Comparison of ENCODE assay signal across 15 cellular contexts in the genomic region with DNA sequence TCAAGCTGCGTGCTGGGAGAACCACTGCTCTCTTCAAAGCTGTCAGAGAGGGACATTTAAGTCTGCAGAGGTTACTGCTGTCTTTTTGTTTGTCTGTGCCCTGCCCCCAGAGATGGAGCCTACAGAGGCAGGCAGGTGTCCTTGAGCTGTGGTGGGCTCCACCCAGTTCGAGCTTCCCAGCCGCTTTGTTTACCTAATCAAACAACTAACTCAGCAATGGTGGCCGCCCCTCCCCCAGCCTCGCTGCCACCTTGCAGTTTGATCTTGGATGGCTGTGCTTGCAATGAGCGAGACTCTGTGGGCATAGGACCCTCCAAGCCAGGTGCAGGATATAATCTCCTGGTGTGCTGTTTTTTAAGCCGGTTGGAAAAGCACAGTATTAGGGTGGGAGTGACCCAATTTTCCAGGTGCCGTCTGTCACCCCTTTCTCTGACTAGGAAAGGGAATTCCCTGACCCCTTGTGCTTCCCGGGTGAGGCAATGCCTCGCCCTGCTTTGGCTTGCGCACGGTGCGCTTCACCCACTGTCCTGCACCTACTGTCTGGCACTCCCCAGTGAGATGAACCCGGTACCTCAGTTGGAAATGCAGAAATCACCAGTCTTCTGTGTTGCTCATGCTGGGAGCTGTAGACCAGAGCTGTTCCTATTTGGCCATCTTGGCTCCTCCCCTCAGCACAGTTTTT. TPM values are rescaled to one million over a fixed set of nuclear protein-coding genes. Genes with fewer than 3 reads are reported as not detected.
"Had no signal": no experiment of that assay in that cellular context is flagged by ENCODE, and none has a peak within 500 bp of the region (broad histone marks: within the 10 kb centered on the region; RNA-seq: fewer than 3 reads in every experiment).

No MANE protein-coding gene starts in this region.

RNA-seq across cellular contexts. Expression of a gene that starts 6.5 kb away (rescaled TPM):
- total RNA-seq: naive thymus-derived CD8-positive, alpha-beta T cell; natural killer cell treated with Interleukin-12 subunit alpha and Interleukin-12 subunit beta and Interleukin-15 and Interleukin-18, amount 100 ng/mL, for 72 hours; omental fat pad; osteocyte; posterior vena cava; pulmonary artery endothelial cell; right atrium auricular region; smooth muscle cell; spleen; suprapubic skin; transverse colon; upper lobe of right lung; urinary bladder had no signal
- polyA plus RNA-seq: naive thymus-derived CD8-positive, alpha-beta T cell; pancreas; smooth muscle cell; spleen; thymus had no signal
